17 cellular contexts compared by ENCODE assay signal in genomic region chr3:129240436-129240835, GRCh38. TPM values are rescaled to one million over a fixed set of nuclear protein-coding genes. Genes with fewer than 3 reads are reported as not detected.
A peak's percentile ranks its signal among the peaks of the same experiment; 100 is the strongest.
DNase-seq lines count a peak whose midpoint lies in the region; ATAC-seq, FAIRE-seq and TF ChIP-seq lines count a peak whose summit lies in the region.
"Had no signal": no experiment of that assay in that cellular context is flagged by ENCODE, and none has a peak within 500 bp of the region (broad histone marks: within the 10 kb centered on the region; RNA-seq: fewer than 3 reads in every experiment).

No MANE protein-coding gene starts in this region.

- TF ChIP-seq CTCF in A549 (IDR thresholded peaks at IDR 0.05) (no peak), keratinocyte (optimal IDR thresholded peaks at IDR 0.05 in 1 of 3, IDR thresholded peaks at IDR 0.05 in 1 of 3, conservative IDR thresholded peaks at IDR 0.05 in 1 of 3; ENCODE audit: extremely low read depth in 1 of 3, insufficient read depth in 2 of 3, low read length in 3 of 3) (no peak)

- no peak for TF ChIP-seq EP300 in A549 (IDR thresholded peaks at IDR 0.05)

- no peaks in the 10 kb centered on the region for H3K36me3 ChIP-seq in keratinocyte (ENCODE audit: control insufficient read depth in 2 of 2, extremely low read depth in 1 of 2, insufficient read depth in 2 of 2, low read length in 2 of 2)
- H3K36me3 ChIP-seq: gastroesophageal sphincter, Peyer's patch had no signal

- ATAC-seq in A549 = peak in 1 of 2 experiments; percentile 39; a peak in 1 of 6 replicates
- ATAC-seq in activated T-helper 17 cell treated with anti-CD3 and anti-CD28 coated beads, Interleukin-2, amount 50 U/mL, for 72 hours (replicated peaks) = no peak
- ATAC-seq: gastroesophageal sphincter; naive thymus-derived CD8-positive, alpha-beta T cell; stimulated activated naive CD8-positive, alpha-beta T cell treated with anti-CD3 and anti-CD28 coated beads, Interleukin-15, Interleukin-2, amounts not matched to agents 100 U/mL and 50 U/mL, for 24 hours had no signal

- H3K9me3 Mint-ChIP-seq in activated T-helper 17 cell treated with anti-CD3 and anti-CD28 coated beads, Interleukin-2, amount 50 U/mL, for 72 hours = no peaks in the 10 kb centered on the region
- H3K9me3 Mint-ChIP-seq: CD4-positive, alpha-beta memory T cell; naive thymus-derived CD8-positive, alpha-beta T cell had no signal

- H3K27me3 ChIP-seq in keratinocyte (ENCODE audit: control insufficient read depth, extremely low read depth, insufficient read depth, low read length) = no peaks in the 10 kb centered on the region
- H3K27me3 ChIP-seq: dorsolateral prefrontal cortex, gastroesophageal sphincter, Peyer's patch had no signal

- DNase-seq in A549 (ENCODE audit: low read depth in 1 of 2, low spot score in 1 of 2) = no peak
- peak; percentile 37 for DNase-seq in EL
- DNase-seq in keratinocyte (ENCODE audit: low read depth, low spot score) = no peak
- DNase-seq in stimulated activated CD4-positive, alpha-beta T cell treated with anti-CD3 and anti-CD28 coated beads, Interleukin-4, amount 100 ng/mL, for 24 hours = no peak
- DNase-seq in SHP77 treated with DMSO at 0.1 percent for 48 hours (lab: John Stamatoyannopoulos, UW) = no peak
- no peak for DNase-seq in cerebellar cortex (ENCODE audit: low spot score)
- DNase-seq in HTR-8/SVneo (ENCODE audit: insufficient read length, low spot score) = no peak
- DNase-seq: CD4-positive, alpha-beta memory T cell; dorsolateral prefrontal cortex; kidney; naive thymus-derived CD8-positive, alpha-beta T cell; NCI-H1105; Peyer's patch; retina; stimulated activated naive CD8-positive, alpha-beta T cell treated with anti-CD3 and anti-CD28 coated beads, Interleukin-15, Interleukin-2, amounts not matched to agents 100 U/mL and 50 U/mL, for 24 hours had no signal

- POLR2A ChIA-PET in A549 (lab: Yijun Ruan, JAX) = interaction anchor here (0.9 kb wide), 1 partner anchor 9 kb away, joined by 3 read pairs; the partner anchor contains the start of gene COPG1

- H3K4me2 ChIP-seq in A549 = no peak overlapping the region
- H3K4me2 ChIP-seq in keratinocyte (ENCODE audit: control insufficient read depth, extremely low read depth, insufficient read depth, low read depth, low read length) = no peak overlapping the region

- no peaks in the 10 kb centered on the region for H3K27me3 Mint-ChIP-seq in activated T-helper 17 cell treated with anti-CD3 and anti-CD28 coated beads, Interleukin-2, amount 50 U/mL, for 72 hours
- H3K27me3 Mint-ChIP-seq: CD4-positive, alpha-beta memory T cell had no signal

- no peak overlapping the region for H3K27ac Mint-ChIP-seq in activated T-helper 17 cell treated with anti-CD3 and anti-CD28 coated beads, Interleukin-2, amount 50 U/mL, for 72 hours

- no peaks in the 10 kb centered on the region for H3K9me1 ChIP-seq in keratinocyte (ENCODE audit: control insufficient read depth, extremely low read depth, insufficient read depth, low read length)

- TF ChIP-seq POLR2A in A549 (IDR thresholded peaks at IDR 0.05; ENCODE audit: low read length) = no peak

- no peaks in the 10 kb centered on the region for H3K36me3 Mint-ChIP-seq in activated T-helper 17 cell treated with anti-CD3 and anti-CD28 coated beads, Interleukin-2, amount 50 U/mL, for 72 hours (ENCODE audit: low read depth)
- H3K36me3 Mint-ChIP-seq: CD4-positive, alpha-beta memory T cell; naive thymus-derived CD8-positive, alpha-beta T cell had no signal

- WGBS in A549 (ENCODE audit: missing lambda C conversion rate) = 28% methylated on average over 3 of the region's 3 CpGs

- H3K79me2 ChIP-seq in keratinocyte (ENCODE audit: control insufficient read depth, insufficient read depth, low read length) = no peaks in the 10 kb centered on the region

- H3K9ac ChIP-seq in keratinocyte (ENCODE audit: control insufficient read depth, extremely low read depth, insufficient read depth, low read length) = no peak overlapping the region

- H3K4me3 Mint-ChIP-seq in activated T-helper 17 cell treated with anti-CD3 and anti-CD28 coated beads, Interleukin-2, amount 50 U/mL, for 72 hours = peak overlapping the region; percentile 70

- H3K9me3 ChIP-seq in A549 = no peaks in the 10 kb centered on the region
- H3K9me3 ChIP-seq in keratinocyte (ENCODE audit: control insufficient read depth, low read depth, low read length) = no peaks in the 10 kb centered on the region
- H3K9me3 ChIP-seq: gastroesophageal sphincter, Peyer's patch had no signal

- TF ChIP-seq RAD21 in A549 (conservative IDR thresholded peaks at IDR 0.05 in 1 of 2, IDR thresholded peaks at IDR 0.05 in 1 of 2) = no peak

- H3K27ac ChIP-seq in A549 = peak overlapping the region; percentile 53 to 63; a peak in 4 of 6 replicates
- H3K27ac ChIP-seq in keratinocyte (ENCODE audit: control insufficient read depth, insufficient read depth, low read length) = peak overlapping the region; percentile 31
- H3K27ac ChIP-seq: dorsolateral prefrontal cortex, Peyer's patch had no signal

- CTCF ChIA-PET in A549 (lab: Yijun Ruan, JAX) = interaction anchor here (0.6 to 2.6 kb wide), 6 partner anchors 10 to 270 kb away, joined by 3 to 11 read pairs (median 6); no protein-coding TSS in a partner anchor

- H3K4me3 ChIP-seq in A549 = no peak overlapping the region
- no peak overlapping the region for H3K4me3 ChIP-seq in keratinocyte (ENCODE audit: control insufficient read depth in 2 of 3, extremely low read depth in 1 of 3, insufficient read depth in 2 of 3, low read depth in 1 of 3, low read length in 3 of 3)
- H3K4me3 ChIP-seq: dorsolateral prefrontal cortex, gastroesophageal sphincter, Peyer's patch had no signal

- H2AFZ ChIP-seq in keratinocyte (ENCODE audit: control insufficient read depth, low read length) = no peak overlapping the region

- dilution Hi-C loops in keratinocyte (cut with MboI; ENCODE audit: extremely low pct_ligation_motif_present, low sequenced_read_pairs) = no loop called here

- no peaks in the 10 kb centered on the region for H4K20me1 ChIP-seq in keratinocyte (ENCODE audit: control insufficient read depth, extremely low read depth, insufficient read depth, low read length)

- peaks cover 21% of the 10 kb centered on the region for H3K4me1 Mint-ChIP-seq in activated T-helper 17 cell treated with anti-CD3 and anti-CD28 coated beads, Interleukin-2, amount 50 U/mL, for 72 hours

- H3K4me1 ChIP-seq in A549 (peaks cover 31% of the 10 kb centered on the region), keratinocyte (ENCODE audit: control insufficient read depth, extremely low read depth, insufficient read depth, low read length) (peaks cover 27% of the 10 kb centered on the region)

- no peak for FAIRE-seq in A549 (lab: Jason Lieb, UNC)
- FAIRE-seq in keratinocyte (lab: Jason Lieb, UNC) = no peak
- no peak for FAIRE-seq in HTR-8/SVneo (lab: Jason Lieb, UNC)
- FAIRE-seq: kidney had no signal

RNA-seq across cellular contexts. Expression of gene COPG1, which starts 9.0 kb away (rescaled TPM):
- polyA plus RNA-seq in A549 (2011; rRNA removed) = 86.5 and 90.2 TPM in 2 replicates
- 40.8 and 42.1 TPM in 2 replicates for polyA plus RNA-seq in A549 (2012; cell fraction: cytosol; rRNA removed)
- polyA plus RNA-seq in A549 (2012; cell fraction: nucleus; rRNA removed) = 64.5 and 70.3 TPM in 2 replicates
- polyA plus RNA-seq in A549 (2017; fragmentation: RNase III; extraction: RNeasy Plus Mini Kit Qiagen cat#74134 plus additional on column Dnase treatment) = 72.2 to 90.0 TPM (median 80.6 TPM) in 3 replicates
- polyA minus RNA-seq in A549 (2011; rRNA and poly(A)+ RNA removed) = 183 and 220 TPM in 2 replicates
- total RNA-seq in activated T-helper 17 cell treated with anti-CD3 and anti-CD28 coated beads, Interleukin-2, amount 50 U/mL, for 72 hours = 100 to 1,000 TPM; 150 to 157 TPM
- 58.5 to 135 TPM (median 65.5 TPM) in 3 replicates for polyA plus RNA-seq in keratinocyte
- 64.3 TPM for polyA plus RNA-seq in keratinocyte (2011; ENCODE audit: low read depth)
- polyA plus RNA-seq in keratinocyte (2011; cell fraction: cytosol; rRNA removed) = 68.1 and 68.9 TPM in 2 replicates
- 102 and 125 TPM in 2 replicates for polyA plus RNA-seq in keratinocyte (2011; cell fraction: nucleus; rRNA removed)
- polyA plus RNA-seq in keratinocyte (2012; ENCODE audit: low replicate concordance) = 91.1 and 126 TPM in 2 replicates
- 153 to 219 TPM (median 195 TPM) in 3 replicates for polyA minus RNA-seq in keratinocyte
- 110 TPM for polyA minus RNA-seq in keratinocyte (2011; cell fraction: cytosol; rRNA and poly(A)+ RNA removed)
- polyA minus RNA-seq in keratinocyte (2011; cell fraction: nucleus; rRNA and poly(A)+ RNA removed) = 80.5 and 113 TPM in 2 replicates

RNA-seq across cellular contexts. Expression of gene HMCES, which starts 38.2 kb away (rescaled TPM):
- polyA plus RNA-seq in A549 (2011; rRNA removed) (35.2 and 38.3 TPM in 2 replicates), A549 (2017; fragmentation: RNase III; extraction: RNeasy Plus Mini Kit Qiagen cat#74134 plus additional on column Dnase treatment) (38.1 to 40.1 TPM (median 39.9 TPM) in 3 replicates), keratinocyte (36.4 to 66.4 TPM (median 54.6 TPM) in 3 replicates)
- polyA plus RNA-seq in A549 (2012; cell fraction: cytosol; rRNA removed) = 37.2 and 39.2 TPM in 2 replicates
- polyA plus RNA-seq in A549 (2012; cell fraction: nucleus; rRNA removed) = 18.9 and 27.4 TPM in 2 replicates
- polyA minus RNA-seq in A549 (2011; rRNA and poly(A)+ RNA removed) = 11.3 and 14.4 TPM in 2 replicates
- total RNA-seq in activated T-helper 17 cell treated with anti-CD3 and anti-CD28 coated beads, Interleukin-2, amount 50 U/mL, for 72 hours = 10 to 100 TPM; 52.5 to 55.3 TPM
- 11.3 TPM for polyA plus RNA-seq in keratinocyte (2011; ENCODE audit: low read depth)
- polyA plus RNA-seq in keratinocyte (2011; cell fraction: cytosol; rRNA removed) = 39.0 and 41.1 TPM in 2 replicates
- 43.9 and 45.5 TPM in 2 replicates for polyA plus RNA-seq in keratinocyte (2011; cell fraction: nucleus; rRNA removed)
- 39.9 and 63.3 TPM in 2 replicates for polyA plus RNA-seq in keratinocyte (2012; ENCODE audit: low replicate concordance)
- polyA minus RNA-seq in keratinocyte = 16.7 to 31.2 TPM (median 27.3 TPM) in 3 replicates
- polyA minus RNA-seq in keratinocyte (2011; cell fraction: cytosol; rRNA and poly(A)+ RNA removed) = 22.1 TPM
- polyA minus RNA-seq in keratinocyte (2011; cell fraction: nucleus; rRNA and poly(A)+ RNA removed) = 8.9 and 21.1 TPM in 2 replicates

RNA-seq across cellular contexts. Expression of gene CNBP, which starts 56.7 kb away (rescaled TPM):
- polyA plus RNA-seq in A549 (2011; rRNA removed) (309 and 365 TPM in 2 replicates), A549 (2017; fragmentation: RNase III; extraction: RNeasy Plus Mini Kit Qiagen cat#74134 plus additional on column Dnase treatment) (304 to 324 TPM (median 312 TPM) in 3 replicates), keratinocyte (310 to 388 TPM (median 385 TPM) in 3 replicates)
- 217 TPM in 2 replicates for polyA plus RNA-seq in A549 (2012; cell fraction: cytosol; rRNA removed)
- polyA plus RNA-seq in A549 (2012; cell fraction: nucleus; rRNA removed) = 88.8 and 136 TPM in 2 replicates
- 143 and 152 TPM in 2 replicates for polyA minus RNA-seq in A549 (2011; rRNA and poly(A)+ RNA removed)
- 100 to 1,000 TPM; 188 to 274 TPM for total RNA-seq in activated T-helper 17 cell treated with anti-CD3 and anti-CD28 coated beads, Interleukin-2, amount 50 U/mL, for 72 hours
- 417 TPM for polyA plus RNA-seq in keratinocyte (2011; ENCODE audit: low read depth)
- 331 and 428 TPM in 2 replicates for polyA plus RNA-seq in keratinocyte (2011; cell fraction: cytosol; rRNA removed)
- 190 and 214 TPM in 2 replicates for polyA plus RNA-seq in keratinocyte (2011; cell fraction: nucleus; rRNA removed)
- polyA plus RNA-seq in keratinocyte (2012; ENCODE audit: low replicate concordance) = 290 and 449 TPM in 2 replicates
- 121 to 336 TPM (median 300 TPM) in 3 replicates for polyA minus RNA-seq in keratinocyte
- 247 TPM for polyA minus RNA-seq in keratinocyte (2011; cell fraction: cytosol; rRNA and poly(A)+ RNA removed)
- 62.8 and 94.5 TPM in 2 replicates for polyA minus RNA-seq in keratinocyte (2011; cell fraction: nucleus; rRNA and poly(A)+ RNA removed)
